1 cellular context compared by ENCODE assay signal in the genomic region with DNA sequence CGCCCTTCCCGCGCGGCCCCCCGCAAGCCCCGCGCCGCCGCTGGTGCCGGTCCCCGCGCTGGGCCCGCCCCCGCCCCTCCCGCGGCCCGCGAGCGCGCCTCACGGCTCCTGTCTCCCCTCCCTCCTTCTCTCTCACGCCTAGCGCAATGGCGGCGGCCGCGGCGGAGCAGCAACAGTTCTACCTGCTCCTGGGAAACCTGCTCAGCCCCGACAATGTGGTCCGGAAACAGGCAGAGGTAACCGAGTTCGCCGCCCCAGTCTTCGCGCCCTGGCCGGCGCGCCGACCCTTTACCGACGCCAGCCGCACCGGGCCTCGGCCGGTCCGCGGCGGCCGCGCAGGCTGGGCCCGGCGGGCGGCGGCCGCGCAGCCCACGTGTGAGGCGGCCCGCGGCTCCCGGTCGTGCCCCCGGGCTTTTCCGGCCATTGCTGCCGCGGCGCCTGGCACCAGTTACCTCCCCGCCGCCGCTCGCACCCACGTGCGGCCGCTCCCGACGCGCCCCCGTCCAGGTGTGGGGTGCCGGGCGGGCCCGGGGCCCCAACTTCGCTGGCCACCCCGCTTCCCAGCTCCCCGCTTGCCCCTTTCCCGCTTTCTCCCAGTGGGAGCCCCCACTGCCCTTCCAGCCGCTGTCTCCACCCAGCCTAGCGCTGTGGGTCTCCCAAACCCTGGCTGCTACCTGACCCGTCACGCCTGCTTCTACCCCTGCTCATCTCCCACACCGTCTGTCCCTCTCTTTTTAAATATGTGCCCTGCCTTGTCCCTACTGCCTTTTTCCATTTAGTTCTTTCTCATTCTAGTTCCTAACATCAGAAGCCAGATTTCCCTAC.
TF ChIP-seq lines count a peak whose summit lies in the region.

No MANE protein-coding gene starts in this region.

TF ChIP-seq in HCT116, 20 proteins besides CTCF, POLR2A, EP300 and RAD21 (continued from another document):
- TF ChIP-seq, protein P1, sequence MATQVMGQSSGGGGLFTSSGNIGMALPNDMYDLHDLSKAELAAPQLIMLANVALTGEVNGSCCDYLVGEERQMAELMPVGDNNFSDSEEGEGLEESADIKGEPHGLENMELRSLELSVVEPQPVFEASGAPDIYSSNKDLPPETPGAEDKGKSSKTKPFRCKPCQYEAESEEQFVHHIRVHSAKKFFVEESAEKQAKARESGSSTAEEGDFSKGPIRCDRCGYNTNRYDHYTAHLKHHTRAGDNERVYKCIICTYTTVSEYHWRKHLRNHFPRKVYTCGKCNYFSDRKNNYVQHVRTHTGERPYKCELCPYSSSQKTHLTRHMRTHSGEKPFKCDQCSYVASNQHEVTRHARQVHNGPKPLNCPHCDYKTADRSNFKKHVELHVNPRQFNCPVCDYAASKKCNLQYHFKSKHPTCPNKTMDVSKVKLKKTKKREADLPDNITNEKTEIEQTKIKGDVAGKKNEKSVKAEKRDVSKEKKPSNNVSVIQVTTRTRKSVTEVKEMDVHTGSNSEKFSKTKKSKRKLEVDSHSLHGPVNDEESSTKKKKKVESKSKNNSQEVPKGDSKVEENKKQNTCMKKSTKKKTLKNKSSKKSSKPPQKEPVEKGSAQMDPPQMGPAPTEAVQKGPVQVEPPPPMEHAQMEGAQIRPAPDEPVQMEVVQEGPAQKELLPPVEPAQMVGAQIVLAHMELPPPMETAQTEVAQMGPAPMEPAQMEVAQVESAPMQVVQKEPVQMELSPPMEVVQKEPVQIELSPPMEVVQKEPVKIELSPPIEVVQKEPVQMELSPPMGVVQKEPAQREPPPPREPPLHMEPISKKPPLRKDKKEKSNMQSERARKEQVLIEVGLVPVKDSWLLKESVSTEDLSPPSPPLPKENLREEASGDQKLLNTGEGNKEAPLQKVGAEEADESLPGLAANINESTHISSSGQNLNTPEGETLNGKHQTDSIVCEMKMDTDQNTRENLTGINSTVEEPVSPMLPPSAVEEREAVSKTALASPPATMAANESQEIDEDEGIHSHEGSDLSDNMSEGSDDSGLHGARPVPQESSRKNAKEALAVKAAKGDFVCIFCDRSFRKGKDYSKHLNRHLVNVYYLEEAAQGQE (IDR thresholded peaks at IDR 0.05; ENCODE audit: low read depth): no peak
- TF ChIP-seq ELF1 (IDR thresholded peaks at IDR 0.05; ENCODE audit: borderline replicate concordance, low read depth): no peak
- TF ChIP-seq, protein P2, sequence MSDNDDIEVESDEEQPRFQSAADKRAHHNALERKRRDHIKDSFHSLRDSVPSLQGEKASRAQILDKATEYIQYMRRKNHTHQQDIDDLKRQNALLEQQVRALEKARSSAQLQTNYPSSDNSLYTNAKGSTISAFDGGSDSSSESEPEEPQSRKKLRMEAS (IDR thresholded peaks at IDR 0.05): peak; percentile 3; the same call in 1 of the 2 replicates
- no peak for TF ChIP-seq ZNF274 (IDR thresholded peaks at IDR 0.05; ENCODE audit: low read depth, low read length)
- TF ChIP-seq TCF7L2 (IDR thresholded peaks at IDR 0.05; ENCODE audit: borderline replicate concordance, extremely low read depth, insufficient read depth, insufficient read length): no peak
- TF ChIP-seq SIN3A (IDR thresholded peaks at IDR 0.05; ENCODE audit: low read depth): no peak
- 0 out of 2 replicates have a peak, but pooled peaks have one; percentile 9 for TF ChIP-seq POLR2AphosphoS5 (IDR thresholded peaks at IDR 0.05; ENCODE audit: low read depth, low read length)
- TF ChIP-seq EGR1 (IDR thresholded peaks at IDR 0.05; ENCODE audit: low read depth): no peak
- no peak for TF ChIP-seq JUND (IDR thresholded peaks at IDR 0.05)
- no peak for TF ChIP-seq SP1 (IDR thresholded peaks at IDR 0.05; ENCODE audit: low read depth)
- TF ChIP-seq ZFX (IDR thresholded peaks at IDR 0.05): peak; percentile 83; the same call in 1 of the 2 replicates
- TF ChIP-seq, protein P3, sequence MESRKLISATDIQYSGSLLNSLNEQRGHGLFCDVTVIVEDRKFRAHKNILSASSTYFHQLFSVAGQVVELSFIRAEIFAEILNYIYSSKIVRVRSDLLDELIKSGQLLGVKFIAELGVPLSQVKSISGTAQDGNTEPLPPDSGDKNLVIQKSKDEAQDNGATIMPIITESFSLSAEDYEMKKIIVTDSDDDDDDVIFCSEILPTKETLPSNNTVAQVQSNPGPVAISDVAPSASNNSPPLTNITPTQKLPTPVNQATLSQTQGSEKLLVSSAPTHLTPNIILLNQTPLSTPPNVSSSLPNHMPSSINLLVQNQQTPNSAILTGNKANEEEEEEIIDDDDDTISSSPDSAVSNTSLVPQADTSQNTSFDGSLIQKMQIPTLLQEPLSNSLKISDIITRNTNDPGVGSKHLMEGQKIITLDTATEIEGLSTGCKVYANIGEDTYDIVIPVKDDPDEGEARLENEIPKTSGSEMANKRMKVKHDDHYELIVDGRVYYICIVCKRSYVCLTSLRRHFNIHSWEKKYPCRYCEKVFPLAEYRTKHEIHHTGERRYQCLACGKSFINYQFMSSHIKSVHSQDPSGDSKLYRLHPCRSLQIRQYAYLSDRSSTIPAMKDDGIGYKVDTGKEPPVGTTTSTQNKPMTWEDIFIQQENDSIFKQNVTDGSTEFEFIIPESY (IDR thresholded peaks at IDR 0.05; ENCODE audit: extremely low read depth, insufficient replicate concordance, low read length): no peak
- no peak for TF ChIP-seq CEBPB (IDR thresholded peaks at IDR 0.05; ENCODE audit: low read depth)
- no peak for TF ChIP-seq FOSL1 (IDR thresholded peaks at IDR 0.05; ENCODE audit: low read depth)
- TF ChIP-seq, protein P4, sequence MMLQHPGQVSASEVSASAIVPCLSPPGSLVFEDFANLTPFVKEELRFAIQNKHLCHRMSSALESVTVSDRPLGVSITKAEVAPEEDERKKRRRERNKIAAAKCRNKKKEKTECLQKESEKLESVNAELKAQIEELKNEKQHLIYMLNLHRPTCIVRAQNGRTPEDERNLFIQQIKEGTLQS (IDR thresholded peaks at IDR 0.05): no peak
- TF ChIP-seq YY1 (IDR thresholded peaks at IDR 0.05; ENCODE audit: extremely low read depth, insufficient replicate concordance, low read depth, low read length): peak; percentile 65
- no peak for TF ChIP-seq EZH2phosphoT487 (IDR thresholded peaks at IDR 0.05; ENCODE audit: borderline replicate concordance)
- TF ChIP-seq SRF (IDR thresholded peaks at IDR 0.05; ENCODE audit: low read depth): no peak
